8 cellular contexts compared by ENCODE assay signal in the genomic region with DNA sequence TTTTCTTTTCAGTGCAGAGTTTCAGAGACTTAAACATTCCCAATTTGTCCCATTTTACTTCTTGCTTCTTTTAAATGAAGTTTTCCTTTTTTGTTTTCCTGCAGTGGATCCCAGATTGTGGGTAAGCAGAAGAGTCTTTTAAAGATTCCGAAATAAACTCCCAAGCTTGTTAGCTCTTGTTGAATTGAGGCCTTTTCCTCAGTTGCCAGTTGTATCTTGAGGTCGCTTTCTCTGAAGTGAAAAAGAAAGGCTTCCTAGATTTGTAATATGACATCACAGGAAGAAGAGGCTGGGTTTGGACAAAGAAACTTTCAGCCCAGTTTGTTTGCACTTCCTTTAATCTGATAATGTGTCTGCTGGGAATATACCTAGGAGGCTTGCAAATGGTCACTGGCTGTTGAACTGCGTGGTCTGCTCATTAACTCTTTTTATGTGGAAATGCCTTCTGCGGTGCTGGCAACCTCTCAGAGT. TPM values are rescaled to one million over a fixed set of nuclear protein-coding genes. Genes with fewer than 3 reads are reported as not detected.
A peak's percentile ranks its signal among the peaks of the same experiment; 100 is the strongest.
DNase-seq lines count a peak whose midpoint lies in the region; ATAC-seq and TF ChIP-seq lines count a peak whose summit lies in the region.

A gene with protein sequence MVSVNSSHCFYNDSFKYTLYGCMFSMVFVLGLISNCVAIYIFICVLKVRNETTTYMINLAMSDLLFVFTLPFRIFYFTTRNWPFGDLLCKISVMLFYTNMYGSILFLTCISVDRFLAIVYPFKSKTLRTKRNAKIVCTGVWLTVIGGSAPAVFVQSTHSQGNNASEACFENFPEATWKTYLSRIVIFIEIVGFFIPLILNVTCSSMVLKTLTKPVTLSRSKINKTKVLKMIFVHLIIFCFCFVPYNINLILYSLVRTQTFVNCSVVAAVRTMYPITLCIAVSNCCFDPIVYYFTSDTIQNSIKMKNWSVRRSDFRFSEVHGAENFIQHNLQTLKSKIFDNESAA (minus strand): TSS at position 233 of the 471 bp plus-strand sequence. CDS start 690 bp downstream, outside the sequence.

- H3K27ac ChIP-seq in heart left ventricle (peak within 1 kb of the TSS; percentile 52 to 94 (median 81)), ovary (peak within 1 kb of the TSS in 1 of 2 donors; percentile 49)

- 36 to 44% (median 38%) methylated on average over 4 of the region's 4 CpGs for WGBS in heart left ventricle, 4 donors
- WGBS in ovary, 3 donors, result 8 to 16% (median 8%) methylated on average over 4 of the region's 4 CpGs

- peaks cover 12% of the 10 kb centered on the region for H3K36me3 Mint-ChIP-seq in activated T-cell treated with anti-CD3 and anti-CD28 coated beads, Interleukin-2, amount 50 U/mL, for 4 hours (ENCODE audit: insufficient read depth)
- H3K36me3 Mint-ChIP-seq in activated naive CD4-positive, alpha-beta T cell treated with anti-CD3 and anti-CD28 coated beads, Interleukin-2, amount 50 U/mL, for 72 hours, result peaks cover 26 to 28% of the 10 kb centered on the region in 2 donors

- H3K4me1 Mint-ChIP-seq in activated T-cell treated with anti-CD3 and anti-CD28 coated beads, Interleukin-2, amount 50 U/mL, for 4 hours (ENCODE audit: low read depth), result peaks cover 47% of the 10 kb centered on the region

- TF ChIP-seq CTCF in heart left ventricle (IDR thresholded peaks at IDR 0.05) (no peak), ovary (IDR thresholded peaks at IDR 0.05) (no peak)

- TF ChIP-seq EP300 in ovary (IDR thresholded peaks at IDR 0.05), result no peak

- no peak for DNase-seq in activated T-cell treated with anti-CD3 and anti-CD28 coated beads, Interleukin-2, amount 50 U/mL, for 4 hours
- no peak for DNase-seq in activated T-cell treated with anti-CD3 and anti-CD28 coated beads, Interleukin-2, amount 50 U/mL, for 48 hours
- DNase-seq in activated naive CD4-positive, alpha-beta T cell treated with anti-CD3 and anti-CD28 coated beads, Interleukin-2, amount 50 U/mL, for 72 hours (ENCODE audit: low spot score in 2 of 2), result no peak
- peak in 2 of 5 donors; percentile 28 to 50 for DNase-seq in heart left ventricle
- DNase-seq in ovary, result peak in 1 of 5 donors; percentile 21
- no peak for DNase-seq in ecto neural progenitor cell (ENCODE audit: low spot score)
- no peak for DNase-seq in NCI-H1092 treated with DMSO at 0.1 percent for 48 hours (lab: John Stamatoyannopoulos, UW)

- H3K4me1 ChIP-seq in heart left ventricle (peaks cover 0 to 39% (median 0%) of the 10 kb centered on the region in 12 donors), ovary (ENCODE audit: insufficient read depth) (peaks cover 2% of the 10 kb centered on the region)

- H3K27me3 ChIP-seq in heart left ventricle (no peaks in the 10 kb centered on the region), ovary (no peaks in the 10 kb centered on the region)

- no peaks in the 10 kb centered on the region for H3K27me3 Mint-ChIP-seq in activated T-cell treated with anti-CD3 and anti-CD28 coated beads, Interleukin-2, amount 50 U/mL, for 4 hours (ENCODE audit: low read depth)

- intact Hi-C loops in heart left ventricle (cut with DNase I), result loop anchor here in 4 of 10 donors (2.0 to 5.0 kb wide), 5 partner anchors 56 to 120 kb away; a partner anchor contains a TSS
- intact Hi-C loops in ovary (cut with DNase I), result no loop called here

- H3K9me3 ChIP-seq in heart left ventricle, result no peaks in the 10 kb centered on the region
- no peaks in the 10 kb centered on the region for H3K9me3 ChIP-seq in ovary

- peak within 1 kb of the TSS; percentile 30 to 75 (median 62) for H3K4me3 ChIP-seq in heart left ventricle
- peak within 1 kb of the TSS; percentile 44 for H3K4me3 ChIP-seq in ovary

- peak in 1 of 2 donors; percentile 85 for TF ChIP-seq POLR2A in heart left ventricle (IDR thresholded peaks at IDR 0.05)
- peak; percentile 29 for TF ChIP-seq POLR2A in ovary (IDR thresholded peaks at IDR 0.05)

- peak within 1 kb of the TSS; percentile 96 for H3K4me3 Mint-ChIP-seq in activated T-cell treated with anti-CD3 and anti-CD28 coated beads, Interleukin-2, amount 50 U/mL, for 4 hours

- peak in 1 of 2 donors; percentile 21 for ATAC-seq in activated T-cell treated with anti-CD3 and anti-CD28 coated beads, Interleukin-2, amount 50 U/mL, for 4 hours
- peak in 1 of 2 donors; percentile 61 for ATAC-seq in activated naive CD4-positive, alpha-beta T cell treated with anti-CD3 and anti-CD28 coated beads, Interleukin-2, amount 50 U/mL, for 72 hours
- ATAC-seq in heart left ventricle (peak; percentile 58 to 91 (median 86)), HG03571 (IDR thresholded peaks at IDR 0.05; ENCODE audit: unreplicated experiment) (no peak)

- H3K27ac Mint-ChIP-seq in activated naive CD4-positive, alpha-beta T cell treated with anti-CD3 and anti-CD28 coated beads, Interleukin-2, amount 50 U/mL, for 72 hours, result peak within 1 kb of the TSS; percentile 90

- H3K9me3 Mint-ChIP-seq in activated T-cell treated with anti-CD3 and anti-CD28 coated beads, Interleukin-2, amount 50 U/mL, for 4 hours, result peaks cover 6% of the 10 kb centered on the region
- H3K9me3 Mint-ChIP-seq in activated naive CD4-positive, alpha-beta T cell treated with anti-CD3 and anti-CD28 coated beads, Interleukin-2, amount 50 U/mL, for 72 hours, result peaks cover 0 to 5% of the 10 kb centered on the region in 2 donors

- H3K36me3 ChIP-seq in heart left ventricle, result peaks cover 0 to 10% (median 4%) of the 10 kb centered on the region in 9 donors
- H3K36me3 ChIP-seq in ovary, result no peaks in the 10 kb centered on the region

RNA-seq across cellular contexts. Expression of the gene that starts here (rescaled TPM):
- total RNA-seq in activated T-cell treated with anti-CD3 and anti-CD28 coated beads, Interleukin-2, amount 50 U/mL, for 4 hours, result 1 to 10 TPM; 2.0 to 4.5 (median 3.8) TPM
- 10 to 100 TPM; 12.0 to 12.5 TPM for total RNA-seq in activated naive CD4-positive, alpha-beta T cell treated with anti-CD3 and anti-CD28 coated beads, Interleukin-2, amount 50 U/mL, for 72 hours
- total RNA-seq in heart left ventricle (10 to 100 TPM in 8 of 9 donors, 1 to 10 TPM in 1; 6.7 to 47.9 (median 16.6) TPM), ovary (10 to 100 TPM in 6 of 7 donors, 1 to 10 TPM in 1; 7.7 to 25.0 (median 15.9) TPM)
- polyA plus RNA-seq in heart left ventricle (10 to 100 TPM in 1 of 2 donors, 1 to 10 TPM in 1; 9.8 to 17.0 TPM), ovary (10 to 100 TPM; 20.2 to 21.3 TPM)
